ENCODE assay signal across 26 cellular contexts in the genomic region with DNA sequence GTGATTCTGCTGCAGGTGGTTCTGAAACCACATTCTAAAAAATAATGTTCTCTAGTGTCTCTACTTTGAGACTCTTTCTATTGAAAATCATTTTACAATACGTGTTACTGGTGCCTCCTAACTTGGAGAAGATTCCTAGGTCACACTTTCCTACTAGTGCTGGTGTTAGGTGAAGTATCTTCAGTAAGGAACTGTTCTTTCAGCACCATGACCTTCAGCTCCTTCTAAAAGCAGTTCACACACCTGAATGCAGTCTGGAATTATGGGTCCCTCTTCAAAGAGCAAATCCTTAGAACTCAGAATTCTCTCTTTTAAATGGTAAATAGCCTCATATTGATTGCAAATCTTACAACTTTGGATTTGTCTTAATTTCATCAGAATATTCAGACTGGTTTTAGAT. TPM values are rescaled to one million over a fixed set of nuclear protein-coding genes. Genes with fewer than 3 reads are reported as not detected.
DNase-seq lines count a peak whose midpoint lies in the region; ATAC-seq and TF ChIP-seq lines count a peak whose summit lies in the region.
"Had no signal": no experiment of that assay in that cellular context is flagged by ENCODE, and none has a peak within 500 bp of the region (broad histone marks: within the 10 kb centered on the region; RNA-seq: fewer than 3 reads in every experiment).

No MANE protein-coding gene starts in this region.

- no peak for TF ChIP-seq CTCF in choroid plexus epithelial cell (conservative IDR thresholded peaks at IDR 0.05; ENCODE audit: low read depth, low read length)

- 50 to 59% methylated on average over 1 of the region's 1 CpG for WGBS in GM23248 (ENCODE audit: low coverage in 1 of 2, low lambda C conversion rate in 2 of 2, missing lambda C conversion rate in 2 of 2), 2 experiments

- H3K4me2 ChIP-seq in GM23248 (ENCODE audit: unreplicated experiment), result no peak overlapping the region
- H3K4me2 ChIP-seq: BLaER1 treated with 17β-estradiol and CSF1 and Interleukin-3, amounts not matched to agents 10 nM and 100 nM had no signal

- H4K20me1 ChIP-seq in GM23248 (ENCODE audit: insufficient read depth), result no peaks in the 10 kb centered on the region
- H4K20me1 ChIP-seq: BLaER1 treated with 17β-estradiol and CSF1 and Interleukin-3, amounts not matched to agents 10 nM and 100 nM had no signal

- in situ Hi-C loops in GM23248 (cut with MboI), result no loop called here

- no peaks in the 10 kb centered on the region for H3K27me3 ChIP-seq in GM23248 (replicated peaks; ENCODE audit: insufficient read depth)
- H3K27me3 ChIP-seq: BLaER1 treated with 17β-estradiol and CSF1 and Interleukin-3, amounts not matched to agents 10 nM and 100 nM; ovary; stomach; thyroid gland had no signal

- peaks cover 10% of the 10 kb centered on the region for H3K4me1 ChIP-seq in GM23248 (ENCODE audit: insufficient read depth)
- H3K4me1 ChIP-seq: BLaER1 treated with 17β-estradiol and CSF1 and Interleukin-3, amounts not matched to agents 10 nM and 100 nM; Caco-2; stomach; thyroid gland had no signal

- DNase-seq in GM23248 (peak; percentile 26), choroid plexus epithelial cell (ENCODE audit: low read depth) (peak; percentile 17), left kidney (ENCODE audit: low read depth, low spot score) (peak; percentile 67), erythroblast (lab: John Stamatoyannopoulos, UW) (no peak), NCI-H2196 (lab: John Stamatoyannopoulos, UW; ENCODE audit: unreplicated experiment) (no peak)
- DNase-seq: activated CD4-positive, alpha-beta T cell treated with anti-CD3 and anti-CD28 coated beads for 1 hour; activated effector memory CD4-positive, alpha-beta T cell treated with anti-CD3 and anti-CD28 coated beads, Interleukin-2, amount 50 U/mL, for 16 hours; activated naive CD8-positive, alpha-beta T cell treated with anti-CD3 and anti-CD28 coated beads for 36 hours; DMS79; MM.1S; NCI-H1417 treated with DMSO at 0.1 percent for 48 hours; NCI-H2081; NCI-H345; nephron progenitor cell; ovary; retina; small intestine; stimulated activated CD8-positive, alpha-beta memory T cell treated with anti-CD3 and anti-CD28 coated beads, Interleukin-4, amount 100 ng/mL, for 48 hours; stomach; T-helper 2 cell; thyroid gland had no signal

- H3F3A ChIP-seq in GM23248 (ENCODE audit: insufficient read depth), result 0 out of 2 replicates have a peak, but pooled peaks cover 10% of the 10 kb centered on the region

- no peak for TF ChIP-seq POLR2A in erythroblast (IDR thresholded peaks at IDR 0.05; ENCODE audit: low read length)

- no peaks in the 10 kb centered on the region for H3K9me3 ChIP-seq in GM23248 (ENCODE audit: low read depth)
- H3K9me3 ChIP-seq: BLaER1 treated with 17β-estradiol and CSF1 and Interleukin-3, amounts not matched to agents 10 nM and 100 nM; Caco-2; ovary; stomach; thyroid gland had no signal

- no peaks in the 10 kb centered on the region for H3K79me2 ChIP-seq in GM23248 (ENCODE audit: insufficient read depth)

- H2AFZ ChIP-seq in GM23248, result no peak overlapping the region

- H3K9me2 ChIP-seq in GM23248 (ENCODE audit: insufficient read depth), result no peaks in the 10 kb centered on the region

- H3K27ac ChIP-seq in GM23248, result no peak overlapping the region
- H3K27ac ChIP-seq: BLaER1 treated with 17β-estradiol and CSF1 and Interleukin-3, amounts not matched to agents 10 nM and 100 nM; ovary; RWPE1; stomach; thyroid gland had no signal

- no peak overlapping the region for H3K4me3 ChIP-seq in GM23248
- no peak overlapping the region for H3K4me3 ChIP-seq in choroid plexus epithelial cell (ENCODE audit: low read depth, low read length)
- H3K4me3 ChIP-seq: BLaER1 treated with 17β-estradiol and CSF1 and Interleukin-3, amounts not matched to agents 10 nM and 100 nM; ovary; stomach; thyroid gland had no signal

- no peak for ATAC-seq in HG02852 (IDR thresholded peaks at IDR 0.05; ENCODE audit: unreplicated experiment)

- no peak overlapping the region for H3K9ac ChIP-seq in GM23248
- H3K9ac ChIP-seq: BLaER1 treated with 17β-estradiol and CSF1 and Interleukin-3, amounts not matched to agents 10 nM and 100 nM had no signal

- H3K36me3 ChIP-seq in GM23248 (ENCODE audit: low read depth), result no peaks in the 10 kb centered on the region
- H3K36me3 ChIP-seq: BLaER1 treated with 17β-estradiol and CSF1 and Interleukin-3, amounts not matched to agents 10 nM and 100 nM; ovary; stomach; thyroid gland had no signal

TF ChIP-seq in PFSK-1, 5 proteins besides CTCF, POLR2A, EP300 and RAD21:
- TF ChIP-seq REST (IDR thresholded peaks at IDR 0.05; ENCODE audit: insufficient read depth in 1 of 2, low read depth in 2 of 2, low read length in 2 of 2) (peak; percentile 70 to 86), SIN3A (IDR thresholded peaks at IDR 0.05; ENCODE audit: borderline replicate concordance, insufficient read depth, low read length) (no peak), TAF1 (IDR thresholded peaks at IDR 0.05; ENCODE audit: borderline replicate concordance, insufficient read depth, low read length) (no peak), FOXP2 (optimal IDR thresholded peaks at IDR 0.05; ENCODE audit: borderline replicate concordance, extremely low read depth, extremely low read length, insufficient read depth) (no peak), POLR2AphosphoS5 (IDR thresholded peaks at IDR 0.05; ENCODE audit: low read depth, low read length) (no peak)
TF ChIP-seq in PFSK-1: peak in this region for 1.

RNA-seq across cellular contexts. Expression of gene DPYSL3, which starts 10.6 kb away (rescaled TPM):
- total RNA-seq in GM23248 (2014; rRNA removed; shearing (Covaris generic)), result 34.3 and 42.8 TPM in 2 replicates
- 8.8 and 9.2 TPM in 2 replicates for polyA plus RNA-seq in GM23248 (2016; fragmentation: Nextera tagmentation; extraction: Ambion mirVana)
- 40.7 TPM for polyA plus RNA-seq in PFSK-1 (2012; ENCODE audit: insufficient read length, low read depth)

Comparison
In these comparisons a context has a peak if more than half of its experiments do, and no peak if none do; other contexts are left out.
1. DNase-seq: peak in GM23248 (single experiment), choroid plexus epithelial cell (single experiment) and left kidney (single experiment); none in erythroblast (0 of 2) and NCI-H2196 (single experiment).